Comparison of ENCODE assay signal across 1 cellular context in genomic region chr14:52729925-52730707, GRCh38.
TF ChIP-seq lines count a peak whose summit lies in the region.

Gene STYX, plus strand, starts transcription at chr14:52730166. Its CDS starts 309 bp downstream, at chr14:52730475.

TF ChIP-seq in K562, 482 proteins besides CTCF, POLR2A, EP300 and RAD21 (continued from another document and continues in another):
- TF ChIP-seq CUX1 (CRISPR knock-in tag; IDR thresholded peaks at IDR 0.05), result no peak
- TF ChIP-seq KDM4B (IDR thresholded peaks at IDR 0.05; ENCODE audit: borderline replicate concordance in 2 of 2, low read depth in 1 of 2), result no peak
- TF ChIP-seq ZNF146 (CRISPR knock-in tag; IDR thresholded peaks at IDR 0.05; ENCODE audit: unreplicated experiment), result no peak
- no peak for TF ChIP-seq UBTF (IDR thresholded peaks at IDR 0.05; ENCODE audit: borderline replicate concordance in 1 of 2, low read depth in 2 of 2, low read length in 2 of 2)
- 0 out of 2 replicates have a peak, but pooled peaks have one; percentile 44 for TF ChIP-seq AFF4 (CRISPR knock-in tag; IDR thresholded peaks at IDR 0.05)
- no peak for TF ChIP-seq RCOR1 (IDR thresholded peaks at IDR 0.05; ENCODE audit: borderline replicate concordance in 1 of 2, low read depth in 2 of 2, low read length in 2 of 2)
- no peak for TF ChIP-seq FOXP1 (CRISPR knock-in tag; IDR thresholded peaks at IDR 0.05)
- 0 out of 4 replicates have a peak, but pooled peaks of 1 of the 2 experiments have one; percentile 17 for TF ChIP-seq SRF (CRISPR knock-in tag; IDR thresholded peaks at IDR 0.05)
- no peak for TF ChIP-seq NR2C2 (CRISPR knock-in tag; IDR thresholded peaks at IDR 0.05)
- no peak for TF ChIP-seq NR2C2 (tag; IDR thresholded peaks at IDR 0.05)
- no peak for TF ChIP-seq CBX2 (IDR thresholded peaks at IDR 0.05; ENCODE audit: insufficient read depth, low read length, poor library complexity, severe bottlenecking)
- TF ChIP-seq ZKSCAN1 (IDR thresholded peaks at IDR 0.05; ENCODE audit: low read depth, low read length), result no peak
- no peak for TF ChIP-seq U2AF2 (optimal IDR thresholded peaks at IDR 0.05; ENCODE audit: low read depth, low read length)
- TF ChIP-seq MAX (CRISPR knock-in tag; IDR thresholded peaks at IDR 0.05), result no peak
- no peak for TF ChIP-seq ZNF121 (CRISPR knock-in tag; conservative IDR thresholded peaks at IDR 0.05)
- no peak for TF ChIP-seq CBX5 (IDR thresholded peaks at IDR 0.05; ENCODE audit: borderline replicate concordance, low read depth)
- 0 out of 2 replicates have a peak, but pooled peaks have one; percentile 52 for TF ChIP-seq TGIF2 (CRISPR knock-in tag; IDR thresholded peaks at IDR 0.05)
- no peak for TF ChIP-seq ZNF551 (CRISPR knock-in tag; IDR thresholded peaks at IDR 0.05)
- TF ChIP-seq PHB (CRISPR knock-in tag; IDR thresholded peaks at IDR 0.05), result no peak
- no peak for TF ChIP-seq ZNF699 (CRISPR knock-in tag; IDR thresholded peaks at IDR 0.05; ENCODE audit: insufficient replicate concordance)
- TF ChIP-seq HES1 (IDR thresholded peaks at IDR 0.05; ENCODE audit: low read depth), result no peak
- no peak for TF ChIP-seq ZNF165 (CRISPR knock-in tag; IDR thresholded peaks at IDR 0.05; ENCODE audit: borderline replicate concordance)
- no peak for TF ChIP-seq ARID1B (IDR thresholded peaks at IDR 0.05)
- TF ChIP-seq ZBTB40 (IDR thresholded peaks at IDR 0.05), result no peak
- TF ChIP-seq ZBTB40 (CRISPR knock-in tag; IDR thresholded peaks at IDR 0.05), result no peak
- TF ChIP-seq ZNF23 (CRISPR knock-in tag; IDR thresholded peaks at IDR 0.05), result no peak
- TF ChIP-seq ZNF609 (CRISPR knock-in tag; IDR thresholded peaks at IDR 0.05; ENCODE audit: borderline replicate concordance), result no peak
